ENCODE assay signal across 9 cellular contexts in genomic region chr4:7134737-7135388, GRCh38. TPM values are rescaled to one million over a fixed set of nuclear protein-coding genes. Genes with fewer than 3 reads are reported as not detected.
DNase-seq lines count a peak whose midpoint lies in the region; ATAC-seq and TF ChIP-seq lines count a peak whose summit lies in the region.
"Had no signal": no experiment of that assay in that cellular context is flagged by ENCODE, and none has a peak within 500 bp of the region (broad histone marks: within the 10 kb centered on the region; RNA-seq: fewer than 3 reads in every experiment).

No MANE protein-coding gene starts in this region.

- CTCF ChIA-PET in Panc1 (lab: Charles Lee), result no interaction called here

- H3K9me3 ChIP-seq in DND-41 (ENCODE audit: insufficient read depth, low read length, severe bottlenecking), result no peaks in the 10 kb centered on the region
- no peaks in the 10 kb centered on the region for H3K9me3 ChIP-seq in Panc1 (ENCODE audit: control insufficient read depth, insufficient read depth, low read depth, low read length)
- H3K9me3 ChIP-seq in sigmoid colon, result no peaks in the 10 kb centered on the region
- H3K9me3 ChIP-seq in neural progenitor cell (ENCODE audit: low read depth), result no peaks in the 10 kb centered on the region

- peaks cover 10% of the 10 kb centered on the region for H3K4me1 Mint-ChIP-seq in neural progenitor cell
- H3K4me1 Mint-ChIP-seq in activated T-helper 17 cell treated with anti-CD3 and anti-CD28 coated beads, Interleukin-2, amount 50 U/mL, for 72 hours, result no peaks in the 10 kb centered on the region

- TF ChIP-seq EP300 in sigmoid colon (IDR thresholded peaks at IDR 0.05), result no peak

- 44 to 65% methylated on average over 12 of the region's 12 CpGs for WGBS in sigmoid colon, 2 donors

- DNase-seq in DND-41, result no peak
- DNase-seq in Panc1 (ENCODE audit: low read depth, low spot score), result no peak
- DNase-seq in fibroblast of peridontal ligament (ENCODE audit: extremely low read depth), result peak; percentile 97
- DNase-seq in sigmoid colon, result peak; percentile 82
- DNase-seq in NCI-H1092 treated with DMSO at 0.1 percent for 48 hours (lab: John Stamatoyannopoulos, UW), result no peak
- DNase-seq in NCI-H128 (lab: John Stamatoyannopoulos, UW; ENCODE audit: unreplicated experiment), result no peak
- DNase-seq in neural progenitor cell (ENCODE audit: low spot score), result no peak

- H4K20me1 ChIP-seq in DND-41 (ENCODE audit: insufficient read depth, low read length), result peaks cover 5% of the 10 kb centered on the region; the same call in 1 of the 2 replicates
- H4K20me1 ChIP-seq in neural progenitor cell (ENCODE audit: low read depth), result no peaks in the 10 kb centered on the region

- in situ Hi-C loops in Panc1 (cut with HindIII; ENCODE audit: low pct_unique_long_range_greater_than_20kb, low sequenced_read_pairs), result no loop called here

- H2AFZ ChIP-seq in DND-41 (ENCODE audit: low read depth, low read length) (no peak overlapping the region), neural progenitor cell (replicated peaks) (no peak overlapping the region)

- H3F3A ChIP-seq in neural progenitor cell (ENCODE audit: low read depth), result peaks cover 3% of the 10 kb centered on the region

- H3K36me3 ChIP-seq in DND-41 (ENCODE audit: insufficient read depth, low read length), result no peaks in the 10 kb centered on the region
- no peaks in the 10 kb centered on the region for H3K36me3 ChIP-seq in Panc1 (ENCODE audit: control insufficient read depth, insufficient read depth, low read length)
- no peaks in the 10 kb centered on the region for H3K36me3 ChIP-seq in sigmoid colon
- no peaks in the 10 kb centered on the region for H3K36me3 ChIP-seq in neural progenitor cell

- H3K9me3 Mint-ChIP-seq in neural progenitor cell, result no peaks in the 10 kb centered on the region
- peaks cover 7% of the 10 kb centered on the region for H3K9me3 Mint-ChIP-seq in activated T-helper 17 cell treated with anti-CD3 and anti-CD28 coated beads, Interleukin-2, amount 50 U/mL, for 72 hours

- H3K9ac ChIP-seq in DND-41 (ENCODE audit: low read depth, low read length) (no peak overlapping the region), neural progenitor cell (no peak overlapping the region)

- intact Hi-C loops in Panc1 (cut with micrococcal nuclease; ENCODE audit: unreplicated experiment) (no loop called here), sigmoid colon (cut with DNase I) (no loop called here)

- no peak for TF ChIP-seq CTCF in DND-41 (IDR thresholded peaks at IDR 0.05; ENCODE audit: borderline replicate concordance, extremely low read depth, low read length, poor library complexity, severe bottlenecking)
- TF ChIP-seq CTCF in Panc1 (IDR thresholded peaks at IDR 0.05), result no peak
- no peak for TF ChIP-seq CTCF in sigmoid colon (IDR thresholded peaks at IDR 0.05)
- TF ChIP-seq CTCF in neural progenitor cell (IDR thresholded peaks at IDR 0.05), result no peak

- no peaks in the 10 kb centered on the region for H3K36me3 Mint-ChIP-seq in neural progenitor cell
- H3K36me3 Mint-ChIP-seq in activated T-helper 17 cell treated with anti-CD3 and anti-CD28 coated beads, Interleukin-2, amount 50 U/mL, for 72 hours (ENCODE audit: low read depth), result no peaks in the 10 kb centered on the region

- no TSS peak for BruUV-seq in Panc1 (replicated peaks; lab: Mats Ljungman, UMichigan)

- H3K27ac ChIP-seq in DND-41 (ENCODE audit: low read length) (no peak overlapping the region), Panc1 (ENCODE audit: low read length) (no peak overlapping the region), sigmoid colon (peak overlapping the region in 1 of 4 donors; percentile 6), neural progenitor cell (no peak overlapping the region)

- no peak overlapping the region for H3K4me3 Mint-ChIP-seq in neural progenitor cell
- H3K4me3 Mint-ChIP-seq in activated T-helper 17 cell treated with anti-CD3 and anti-CD28 coated beads, Interleukin-2, amount 50 U/mL, for 72 hours, result no peak overlapping the region

- POLR2A ChIA-PET in Panc1 (lab: Charles Lee), result no interaction called here

- ATAC-seq in DND-41 (ENCODE audit: insufficient read depth, low read depth) (0 out of 3 replicates have a peak, but pooled peaks have one; percentile 22), Panc1 (peak; percentile 39)
- ATAC-seq in activated T-helper 17 cell treated with anti-CD3 and anti-CD28 coated beads, Interleukin-2, amount 50 U/mL, for 72 hours (replicated peaks), result no peak

- H3K4me2 ChIP-seq in DND-41 (ENCODE audit: insufficient read depth, low read length) (no peak overlapping the region), neural progenitor cell (no peak overlapping the region)

- no peak overlapping the region for H3K27ac Mint-ChIP-seq in neural progenitor cell
- H3K27ac Mint-ChIP-seq in activated T-helper 17 cell treated with anti-CD3 and anti-CD28 coated beads, Interleukin-2, amount 50 U/mL, for 72 hours, result no peak overlapping the region

- H3K79me2 ChIP-seq in DND-41 (ENCODE audit: insufficient read depth, low read length) (no peaks in the 10 kb centered on the region), neural progenitor cell (ENCODE audit: low read depth) (no peaks in the 10 kb centered on the region)

- H3K4me1 ChIP-seq in DND-41 (ENCODE audit: insufficient read depth, low read length) (no peaks in the 10 kb centered on the region), Panc1 (ENCODE audit: control insufficient read depth, insufficient read depth, low read length) (no peaks in the 10 kb centered on the region), sigmoid colon (peaks cover 0 to 8% (median 0%) of the 10 kb centered on the region in 4 donors), neural progenitor cell (no peaks in the 10 kb centered on the region)

- H3K4me3 ChIP-seq in DND-41 (ENCODE audit: low read depth in 1 of 2, low read length in 2 of 2), result no peak overlapping the region
- H3K4me3 ChIP-seq in Panc1 (ENCODE audit: low read depth in 2 of 2, low read length in 2 of 2), result no peak overlapping the region
- H3K4me3 ChIP-seq in sigmoid colon, result no peak overlapping the region
- H3K4me3 ChIP-seq in neural progenitor cell, result no peak overlapping the region

- no peak for TF ChIP-seq POLR2A in sigmoid colon (IDR thresholded peaks at IDR 0.05)

- peaks cover 10% of the 10 kb centered on the region for H3K27me3 Mint-ChIP-seq in neural progenitor cell (ENCODE audit: insufficient read depth, low read depth)
- no peaks in the 10 kb centered on the region for H3K27me3 Mint-ChIP-seq in activated T-helper 17 cell treated with anti-CD3 and anti-CD28 coated beads, Interleukin-2, amount 50 U/mL, for 72 hours

- H3K27me3 ChIP-seq in DND-41 (ENCODE audit: insufficient read depth, low read length, poor library complexity), result no peaks in the 10 kb centered on the region
- no peaks in the 10 kb centered on the region for H3K27me3 ChIP-seq in Panc1 (ENCODE audit: control insufficient read depth, insufficient read depth, low read length)
- H3K27me3 ChIP-seq in sigmoid colon, result no peaks in the 10 kb centered on the region
- no peaks in the 10 kb centered on the region for H3K27me3 ChIP-seq in neural progenitor cell

RNA-seq across cellular contexts. Expression of gene SORCS2, which starts 57.5 kb away (rescaled TPM):
- 0.15 TPM for total RNA-seq in Panc1 (2021; ENCODE audit: unreplicated experiment)
- 0.58 TPM for polyA plus RNA-seq in Panc1 (2012; ENCODE audit: insufficient read length)
- 1 to 10 TPM; 2.0 to 6.4 (median 4.0) TPM for total RNA-seq in sigmoid colon
- polyA plus RNA-seq in sigmoid colon, result 1 to 10 TPM in 1 of 3 donors, not detected in 2; 1.8 TPM
- total RNA-seq in neural progenitor cell (ENCODE audit: low replicate concordance), result 5.2 and 12.9 TPM in 2 replicates
- total RNA-seq in activated T-helper 17 cell treated with anti-CD3 and anti-CD28 coated beads, Interleukin-2, amount 50 U/mL, for 72 hours, result under 1 TPM; 0.04 to 0.26 TPM
- total RNA-seq: pulmonary artery endothelial cell had no signal

Comparison
In these comparisons a context has a peak if more than half of its experiments do, and no peak if none do; other contexts are left out.
1. DNase-seq: peak in fibroblast of peridontal ligament (single experiment) and sigmoid colon (single experiment); none in DND-41 (single experiment), Panc1 (single experiment), NCI-H1092 treated with DMSO at 0.1 percent for 48 hours (single experiment), NCI-H128 (single experiment) and neural progenitor cell (single experiment).